Comparison of ENCODE assay signal across 8 cellular contexts in the genomic region with DNA sequence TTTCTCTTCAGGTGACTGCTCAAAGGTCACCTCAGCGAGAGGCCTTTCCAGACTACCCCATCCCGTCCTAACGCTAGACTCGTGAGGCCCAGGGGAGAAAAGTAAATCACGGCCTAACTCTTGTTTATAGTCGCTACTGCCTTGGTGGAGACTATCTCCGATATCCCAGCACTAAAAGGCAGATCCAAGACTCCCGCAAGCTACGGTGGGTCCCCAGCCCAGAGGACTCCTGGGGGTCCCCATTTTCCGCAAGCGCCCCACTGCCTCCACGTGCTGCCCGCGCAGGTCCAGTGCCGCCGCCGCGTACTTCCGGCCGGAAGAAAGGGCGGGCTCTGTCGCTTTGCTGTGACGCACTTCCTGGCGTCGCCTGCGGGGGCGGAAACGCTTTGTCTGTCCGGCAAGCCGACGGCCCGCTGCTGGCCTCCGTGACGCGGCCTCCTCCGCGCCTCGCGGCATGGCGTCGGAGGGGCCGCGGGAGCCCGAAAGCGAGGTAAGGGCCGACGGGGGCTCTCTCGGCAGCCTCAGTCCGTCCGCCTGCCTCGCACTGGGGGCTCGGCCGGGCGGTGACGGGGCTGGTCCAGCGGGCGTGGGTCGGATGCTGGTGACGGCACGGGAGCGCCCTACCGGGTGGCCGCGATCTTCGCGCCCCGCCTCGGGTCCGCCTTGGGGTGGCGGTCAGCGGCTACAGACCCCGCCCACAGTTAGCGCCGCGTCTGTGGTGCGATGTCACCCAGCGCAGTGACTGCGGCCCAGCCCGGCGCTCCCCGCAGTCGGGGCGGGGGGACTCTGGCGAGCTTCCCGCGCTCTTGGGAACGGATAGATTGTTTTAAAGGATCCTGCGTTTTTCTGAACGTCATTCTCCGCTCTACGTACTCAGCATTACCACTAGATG. TPM values are rescaled to one million over a fixed set of nuclear protein-coding genes. Genes with fewer than 3 reads are reported as not detected.
DNase-seq lines count a peak whose midpoint lies in the region; ATAC-seq and TF ChIP-seq lines count a peak whose summit lies in the region.

A gene with protein sequence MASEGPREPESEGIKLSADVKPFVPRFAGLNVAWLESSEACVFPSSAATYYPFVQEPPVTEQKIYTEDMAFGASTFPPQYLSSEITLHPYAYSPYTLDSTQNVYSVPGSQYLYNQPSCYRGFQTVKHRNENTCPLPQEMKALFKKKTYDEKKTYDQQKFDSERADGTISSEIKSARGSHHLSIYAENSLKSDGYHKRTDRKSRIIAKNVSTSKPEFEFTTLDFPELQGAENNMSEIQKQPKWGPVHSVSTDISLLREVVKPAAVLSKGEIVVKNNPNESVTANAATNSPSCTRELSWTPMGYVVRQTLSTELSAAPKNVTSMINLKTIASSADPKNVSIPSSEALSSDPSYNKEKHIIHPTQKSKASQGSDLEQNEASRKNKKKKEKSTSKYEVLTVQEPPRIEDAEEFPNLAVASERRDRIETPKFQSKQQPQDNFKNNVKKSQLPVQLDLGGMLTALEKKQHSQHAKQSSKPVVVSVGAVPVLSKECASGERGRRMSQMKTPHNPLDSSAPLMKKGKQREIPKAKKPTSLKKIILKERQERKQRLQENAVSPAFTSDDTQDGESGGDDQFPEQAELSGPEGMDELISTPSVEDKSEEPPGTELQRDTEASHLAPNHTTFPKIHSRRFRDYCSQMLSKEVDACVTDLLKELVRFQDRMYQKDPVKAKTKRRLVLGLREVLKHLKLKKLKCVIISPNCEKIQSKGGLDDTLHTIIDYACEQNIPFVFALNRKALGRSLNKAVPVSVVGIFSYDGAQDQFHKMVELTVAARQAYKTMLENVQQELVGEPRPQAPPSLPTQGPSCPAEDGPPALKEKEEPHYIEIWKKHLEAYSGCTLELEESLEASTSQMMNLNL (plus strand): TSS at position 378 of the 892 bp plus-strand sequence. CDS start 77 bp downstream, at position 455.

- peaks cover 71% of the 10 kb centered on the region for H3K36me3 Mint-ChIP-seq in T-helper 2 cell treated with Interferon-gamma antibody and Interleukin-4, amounts not matched to agents 5 μg/mL and 100 μg/mL, for 36 hours (ENCODE audit: low read depth)

- H3K9me3 Mint-ChIP-seq in T-helper 2 cell treated with Interferon-gamma antibody and Interleukin-4, amounts not matched to agents 5 μg/mL and 100 μg/mL, for 36 hours, result no peaks in the 10 kb centered on the region

- no peaks in the 10 kb centered on the region for H3K27me3 Mint-ChIP-seq in T-helper 2 cell treated with Interferon-gamma antibody and Interleukin-4, amounts not matched to agents 5 μg/mL and 100 μg/mL, for 36 hours (ENCODE audit: low read depth)

- H3K4me3 ChIP-seq in ascending aorta (peak within 1 kb of the TSS; percentile 74 to 89), right cardiac atrium (ENCODE audit: low read length) (peak within 1 kb of the TSS; percentile 69), vagina (peak within 1 kb of the TSS; percentile 58 to 66)

- TF ChIP-seq POLR2A in GM18505 (IDR thresholded peaks at IDR 0.05; ENCODE audit: borderline replicate concordance, extremely low read depth, insufficient read depth, insufficient read length) (peak; percentile 97), vagina (IDR thresholded peaks at IDR 0.05) (peak in 1 of 2 donors; percentile 91)

- H3K4me1 Mint-ChIP-seq in T-helper 2 cell treated with Interferon-gamma antibody and Interleukin-4, amounts not matched to agents 5 μg/mL and 100 μg/mL, for 36 hours (ENCODE audit: low read depth), result peaks cover 65% of the 10 kb centered on the region

- H3K9me3 ChIP-seq in ascending aorta (no peaks in the 10 kb centered on the region), right cardiac atrium (ENCODE audit: control insufficient read depth, low read length) (no peaks in the 10 kb centered on the region), vagina (no peaks in the 10 kb centered on the region)

- TF ChIP-seq CTCF in ascending aorta (IDR thresholded peaks at IDR 0.05) (peak in 2 of 3 experiments; percentile 60 to 69), vagina (IDR thresholded peaks at IDR 0.05) (peak in 2 of 3 experiments; percentile 59 to 86)

- H3K27ac ChIP-seq in ascending aorta, result peak within 1 kb of the TSS; percentile 98 to 100
- peak within 1 kb of the TSS; percentile 97 for H3K27ac ChIP-seq in right cardiac atrium (ENCODE audit: low read length)
- peak within 1 kb of the TSS; percentile 98 for H3K27ac ChIP-seq in vagina

- intact Hi-C loops in ascending aorta (cut with DNase I), result loop anchor here (1.0 to 10.0 kb wide), 7 partner anchors 8 to 1591 kb away; a partner anchor contains a TSS
- intact Hi-C loops in right cardiac atrium (cut with DNase I), result no loop called here
- intact Hi-C loops in vagina (cut with DNase I), result no loop called here

- H3K36me3 ChIP-seq in ascending aorta (no peaks in the 10 kb centered on the region), vagina (peaks cover 0 to 4% of the 10 kb centered on the region in 2 donors)

- under 1% methylated on average over 91 of the region's 91 CpGs for WGBS in right cardiac atrium

- H3K4me3 Mint-ChIP-seq in T-helper 2 cell treated with Interferon-gamma antibody and Interleukin-4, amounts not matched to agents 5 μg/mL and 100 μg/mL, for 36 hours, result peak within 1 kb of the TSS; percentile 91

- peak within 1 kb of the TSS; percentile 97 for H3K27ac Mint-ChIP-seq in T-helper 2 cell treated with Interferon-gamma antibody and Interleukin-4, amounts not matched to agents 5 μg/mL and 100 μg/mL, for 36 hours

- peak; percentile 90 to 96 for DNase-seq in NCI-H1930 (lab: John Stamatoyannopoulos, UW)
- peak; percentile 97 for DNase-seq in T-helper 2 cell treated with Interferon-gamma antibody and Interleukin-4, amounts not matched to agents 5 μg/mL and 100 μg/mL, for 36 hours (ENCODE audit: low spot score)
- DNase-seq in ascending aorta (ENCODE audit: low spot score in 2 of 2), result peak; percentile 89 to 98
- peak; percentile 98 to 99 (median 99) for DNase-seq in right cardiac atrium
- peak; percentile 93 for DNase-seq in putamen (ENCODE audit: low spot score)
- peak in 1 of 2 donors; percentile 98 for DNase-seq in vagina (ENCODE audit: extremely low spot score in 2 of 2)

- H3K27me3 ChIP-seq in ascending aorta (no peaks in the 10 kb centered on the region), right cardiac atrium (ENCODE audit: control insufficient read depth, insufficient read depth) (no peaks in the 10 kb centered on the region), vagina (no peaks in the 10 kb centered on the region)

- H3K4me1 ChIP-seq in ascending aorta (peaks cover 10 to 27% of the 10 kb centered on the region in 2 donors), right cardiac atrium (ENCODE audit: control insufficient read depth, insufficient read depth, low read length) (no peaks in the 10 kb centered on the region), vagina (peaks cover 40% of the 10 kb centered on the region)

- ATAC-seq in GM18505 (IDR thresholded peaks at IDR 0.05; ENCODE audit: unreplicated experiment) (peak; percentile 92), HG02973 (IDR thresholded peaks at IDR 0.05; ENCODE audit: unreplicated experiment) (peak; percentile 84), right cardiac atrium (peak; percentile 99)

RNA-seq across cellular contexts. Expression of the gene that starts here (rescaled TPM):
- total RNA-seq in ascending aorta (27.8 TPM), right cardiac atrium (10 to 100 TPM; 16.2 to 20.6 (median 17.4) TPM), vagina (51.1 TPM)
- 14.6 TPM for polyA plus RNA-seq in right cardiac atrium
